In genomic region chr10:34124522-34125035, GRCh38 we compare ENCODE assay signal across 2 cellular contexts.
TF ChIP-seq lines count a peak whose summit lies in the region.

No MANE protein-coding gene starts in this region.

TF ChIP-seq in A549, 52 proteins besides CTCF, POLR2A, EP300 and RAD21:
- TF ChIP-seq MAFK (IDR thresholded peaks at IDR 0.05; ENCODE audit: partially characterized antibody), result peak; percentile 95
- no peak for TF ChIP-seq ATOH8 (CRISPR knock-in tag; IDR thresholded peaks at IDR 0.05; ENCODE audit: low read depth)
- no peak for TF ChIP-seq CBX2 (IDR thresholded peaks at IDR 0.05; ENCODE audit: borderline replicate concordance, low read depth)
- peak; percentile 38; the same call in 1 of the 2 replicates for TF ChIP-seq FOSL2 (IDR thresholded peaks at IDR 0.05)
- TF ChIP-seq FOSL2 (CRISPR knock-in tag; IDR thresholded peaks at IDR 0.05), result peak; percentile 34; the same call in 1 of the 2 replicates
- TF ChIP-seq JUN (IDR thresholded peaks at IDR 0.05), result 0 out of 5 replicates have a peak, but pooled peaks of 1 of the 2 experiments have one; percentile 32
- no peak for TF ChIP-seq ZSCAN20 (CRISPR knock-in tag; IDR thresholded peaks at IDR 0.05)
- TF ChIP-seq JUNB (IDR thresholded peaks at IDR 0.05), result peak; percentile 51; the same call in 1 of the 2 replicates
- no peak for TF ChIP-seq SREBF2 (IDR thresholded peaks at IDR 0.05)

TF ChIP-seq in HCT116, 20 proteins besides CTCF, POLR2A, EP300 and RAD21:
- TF ChIP-seq EGR1 (IDR thresholded peaks at IDR 0.05; ENCODE audit: low read depth) (peak; percentile 72), MAX (IDR thresholded peaks at IDR 0.05) (peak; percentile 37; the same call in 1 of the 2 replicates), ELF1 (IDR thresholded peaks at IDR 0.05; ENCODE audit: borderline replicate concordance, low read depth) (no peak), CEBPB (IDR thresholded peaks at IDR 0.05; ENCODE audit: low read depth) (peak; percentile 64), ATF3 (IDR thresholded peaks at IDR 0.05) (no peak), TCF7L2 (IDR thresholded peaks at IDR 0.05; ENCODE audit: borderline replicate concordance, extremely low read depth, insufficient read depth, insufficient read length) (peak; percentile 72), POLR2AphosphoS5 (IDR thresholded peaks at IDR 0.05; ENCODE audit: low read depth, low read length) (peak; percentile 20; the same call in 1 of the 2 replicates), SRF (IDR thresholded peaks at IDR 0.05; ENCODE audit: low read depth) (no peak), FOSL1 (IDR thresholded peaks at IDR 0.05; ENCODE audit: low read depth) (peak; percentile 69), SP1 (IDR thresholded peaks at IDR 0.05; ENCODE audit: low read depth) (peak; percentile 38), JUND (IDR thresholded peaks at IDR 0.05) (peak; percentile 69), REST (IDR thresholded peaks at IDR 0.05; ENCODE audit: low read depth) (no peak)
